20 cellular contexts compared by ENCODE assay signal in genomic region chr15:57731543-57732103, GRCh38. TPM values are rescaled to one million over a fixed set of nuclear protein-coding genes. Genes with fewer than 3 reads are reported as not detected.
DNase-seq lines count a peak whose midpoint lies in the region; ATAC-seq and TF ChIP-seq lines count a peak whose summit lies in the region.
"Had no signal": no experiment of that assay in that cellular context is flagged by ENCODE, and none has a peak within 500 bp of the region (broad histone marks: within the 10 kb centered on the region; RNA-seq: fewer than 3 reads in every experiment).

No MANE protein-coding gene starts in this region.

- H3K4ac ChIP-seq in mesendoderm (ENCODE audit: low read depth, low read length): no peak overlapping the region

- no peaks in the 10 kb centered on the region for H3K36me3 ChIP-seq in mesendoderm (ENCODE audit: control insufficient read depth, insufficient read depth, low read length)
- H3K36me3 ChIP-seq: MG63, SJSA1 had no signal

- no peak for DNase-seq in Right ventricle myocardium inferior (ENCODE audit: missing footprints)
- no peak for DNase-seq in Right ventricle myocardium superior
- no peak for DNase-seq in WTC11 (ENCODE audit: low spot score)
- DNase-seq in mesendoderm: peak; percentile 82
- no peak for DNase-seq in glomerular visceral epithelial cell (ENCODE audit: extremely low spot score)
- DNase-seq: Caco-2; CD4-positive, alpha-beta T cell; H9; MG63; NCI-H1048; NCI-H1436; NCI-H1930; NCI-H226; PC-3; RPMI8226 had no signal

- H3K4me3 Mint-ChIP-seq in WTC11: no peak overlapping the region
- H3K4me3 Mint-ChIP-seq: CD4-positive, alpha-beta T cell; H9; IgD-negative memory B cell had no signal

- no peak overlapping the region for H3K27ac ChIP-seq in mesendoderm (ENCODE audit: low read depth, low read length)
- H3K27ac ChIP-seq: HL-60, SJSA1 had no signal

- H3K23ac ChIP-seq in mesendoderm (ENCODE audit: low read length): no peak overlapping the region

- H2BK15ac ChIP-seq in mesendoderm (replicated peaks; ENCODE audit: low read depth): no peak overlapping the region

- no CpG with 5 or more reads among the region's 6 CpGs for WGBS in mesendoderm (ENCODE audit: extremely low coverage, insufficient coverage, low lambda C conversion rate)

- no peak overlapping the region for H3K27ac Mint-ChIP-seq in WTC11
- H3K27ac Mint-ChIP-seq: CD4-positive, alpha-beta T cell; H9; IgD-negative memory B cell had no signal

- H3K9ac ChIP-seq in mesendoderm (ENCODE audit: low read length): no peak overlapping the region

- no peak overlapping the region for H3K18ac ChIP-seq in mesendoderm (ENCODE audit: low read length)

- H4K5ac ChIP-seq in mesendoderm (ENCODE audit: low read length): no peak overlapping the region

- no peak overlapping the region for H3K4me2 ChIP-seq in mesendoderm (ENCODE audit: low read length)

- no peaks in the 10 kb centered on the region for H3K36me3 Mint-ChIP-seq in WTC11

- peaks cover under 1% of the 10 kb centered on the region for H3K9me3 Mint-ChIP-seq in WTC11
- H3K9me3 Mint-ChIP-seq: CD4-positive, alpha-beta T cell; H9; IgD-negative memory B cell had no signal

- H3K79me1 ChIP-seq in mesendoderm (ENCODE audit: low read length): no peaks in the 10 kb centered on the region

- H3K79me2 ChIP-seq in mesendoderm (ENCODE audit: control insufficient read depth, insufficient read depth, low read length): no peaks in the 10 kb centered on the region

- CTCF ChIA-PET in WTC11 (lab: Charles Lee): interaction anchor here (0.7 to 5.6 kb wide), 23 partner anchors 8 to 339 kb away, joined by 3 to 72 read pairs (median 5); partner anchors contain the start of gene POLR2M

- no peak overlapping the region for H3K4me3 ChIP-seq in mesendoderm (ENCODE audit: low read length)
- H3K4me3 ChIP-seq: MG63, SJSA1 had no signal

- no peaks in the 10 kb centered on the region for H3K27me3 ChIP-seq in mesendoderm (ENCODE audit: insufficient read depth, low read length, poor library complexity)
- H3K27me3 ChIP-seq: MG63, SJSA1 had no signal

- H3K4me1 Mint-ChIP-seq in WTC11: peaks cover 15% of the 10 kb centered on the region; the same call in 1 of the 2 replicates

- ATAC-seq in Right ventricle myocardium inferior: peak; percentile 36
- ATAC-seq in Right ventricle myocardium superior (ENCODE audit: poor library complexity): no peak
- ATAC-seq in WTC11: peak; percentile 46
- ATAC-seq in HG03280 (IDR thresholded peaks at IDR 0.05; ENCODE audit: unreplicated experiment): no peak
- no peak for ATAC-seq in GM21723 (IDR thresholded peaks at IDR 0.05; ENCODE audit: unreplicated experiment)
- ATAC-seq: PC-3 had no signal

- H3K27me3 Mint-ChIP-seq in WTC11 (ENCODE audit: low read depth): no peaks in the 10 kb centered on the region
- H3K27me3 Mint-ChIP-seq: CD4-positive, alpha-beta T cell; IgD-negative memory B cell had no signal

- no peak overlapping the region for H3K56ac ChIP-seq in mesendoderm (ENCODE audit: low read length)

- H4K8ac ChIP-seq in mesendoderm (ENCODE audit: low read depth, low read length): no peak overlapping the region

- H2BK5ac ChIP-seq in mesendoderm (ENCODE audit: low read length): no peak overlapping the region

- POLR2A ChIA-PET in WTC11 (lab: Charles Lee): interaction anchor here (1.5 kb wide), 1 partner anchor 24 kb away, joined by 4 read pairs; the partner anchor contains the start of gene POLR2M

- no peak overlapping the region for H2AK5ac ChIP-seq in mesendoderm (ENCODE audit: low read length)

- H3K4me1 ChIP-seq in mesendoderm (ENCODE audit: control insufficient read depth, low read depth, low read length): no peaks in the 10 kb centered on the region
- H3K4me1 ChIP-seq: Caco-2, SJSA1 had no signal

- intact Hi-C loops in Right ventricle myocardium inferior (cut with DNase I): loop anchor here (5.0 kb wide), 1 partner anchor 341 kb away; no protein-coding TSS in a partner anchor
- intact Hi-C loops in Right ventricle myocardium superior (cut with DNase I): loop anchor here (5.0 kb wide), 1 partner anchor 131 kb away; no protein-coding TSS in a partner anchor

- H2BK120ac ChIP-seq in mesendoderm (ENCODE audit: low read depth, low read length): no peak overlapping the region

- no peak for TF ChIP-seq CTCF in WTC11 (IDR thresholded peaks at IDR 0.05)

TF ChIP-seq in WTC11, 78 proteins besides CTCF, POLR2A, EP300 and RAD21 (continues in another document):
- TF ChIP-seq GTF2I (CRISPR knock-in tag; conservative IDR thresholded peaks at IDR 0.05): no peak
- TF ChIP-seq USF2 (CRISPR knock-in tag; IDR thresholded peaks at IDR 0.05): no peak
- TF ChIP-seq AFF4 (CRISPR knock-in tag; IDR thresholded peaks at IDR 0.05; ENCODE audit: borderline replicate concordance): no peak
- TF ChIP-seq SOX15 (CRISPR knock-in tag; IDR thresholded peaks at IDR 0.05): no peak
- no peak for TF ChIP-seq ZNF138 (CRISPR knock-in tag; conservative IDR thresholded peaks at IDR 0.05)
- TF ChIP-seq ETV6 (CRISPR knock-in tag; IDR thresholded peaks at IDR 0.05): no peak
- TF ChIP-seq NFE2L1 (CRISPR knock-in tag; IDR thresholded peaks at IDR 0.05): no peak
- TF ChIP-seq FOXK1 (CRISPR knock-in tag; IDR thresholded peaks at IDR 0.05): no peak
- no peak for TF ChIP-seq RELA (CRISPR knock-in tag; IDR thresholded peaks at IDR 0.05; ENCODE audit: borderline replicate concordance)
- no peak for TF ChIP-seq SMAD3 (CRISPR knock-in tag; IDR thresholded peaks at IDR 0.05; ENCODE audit: borderline replicate concordance)
- no peak for TF ChIP-seq ZNF532 (CRISPR knock-in tag; IDR thresholded peaks at IDR 0.05; ENCODE audit: borderline replicate concordance)
- TF ChIP-seq MYBL2 (CRISPR knock-in tag; IDR thresholded peaks at IDR 0.05): no peak
- no peak for TF ChIP-seq RORB (CRISPR knock-in tag; IDR thresholded peaks at IDR 0.05)

RNA-seq across cellular contexts. Expression of gene POLR2M, which starts 25.1 kb away (rescaled TPM):
- total RNA-seq in Right ventricle myocardium inferior: 42.6 TPM
- 47.1 TPM for total RNA-seq in Right ventricle myocardium superior
- 78.6 to 85.5 TPM (median 84.4 TPM) in 3 replicates for total RNA-seq in WTC11 (2021)
- polyA plus RNA-seq in mesendoderm (2013, experiment 1 of 2): 138 TPM
- polyA plus RNA-seq in mesendoderm (2013, experiment 2 of 2): 132 TPM

Comparison
In these comparisons a context has a peak if more than half of its experiments do, and no peak if none do; other contexts are left out.
1. ATAC-seq: peak in Right ventricle myocardium inferior (single experiment) and WTC11 (single experiment); none in Right ventricle myocardium superior (single experiment), HG03280 (single experiment) and GM21723 (single experiment).